12 cellular contexts compared by ENCODE assay signal in genomic region chr20:40966103-40966502, GRCh38.
A peak's percentile ranks its signal among the peaks of the same experiment; 100 is the strongest.
DNase-seq lines count a peak whose midpoint lies in the region; ATAC-seq, FAIRE-seq and TF ChIP-seq lines count a peak whose summit lies in the region.
"Had no signal": no experiment of that assay in that cellular context is flagged by ENCODE, and none has a peak within 500 bp of the region (broad histone marks: within the 10 kb centered on the region; RNA-seq: fewer than 3 reads in every experiment).

No MANE protein-coding gene starts in this region.

- H3K27me3 Mint-ChIP-seq in brain (peaks cover 5% of the 10 kb centered on the region), osteocyte (ENCODE audit: unreplicated experiment) (peaks cover 8% of the 10 kb centered on the region)

- FAIRE-seq in HTR-8/SVneo (lab: Jason Lieb, UNC) = no peak
- FAIRE-seq: A549, GM18507 had no signal

- TF ChIP-seq CTCF in brain (conservative IDR thresholded peaks at IDR 0.05) (peak; percentile 14 to 39), osteocyte (IDR thresholded peaks at IDR 0.05) (peak; percentile 18)

- H3K36me3 Mint-ChIP-seq in brain (no peaks in the 10 kb centered on the region), osteocyte (ENCODE audit: unreplicated experiment) (no peaks in the 10 kb centered on the region)

- H3K4me1 Mint-ChIP-seq in brain (peaks cover 10% of the 10 kb centered on the region), osteocyte (ENCODE audit: unreplicated experiment) (peaks cover 7% of the 10 kb centered on the region)

- peak; percentile 10 for DNase-seq in NCI-H1436 (lab: John Stamatoyannopoulos, UW)
- no peak for DNase-seq in NCI-H1436 treated with DMSO at 0.1 percent for 48 hours (lab: John Stamatoyannopoulos, UW)
- DNase-seq in osteocyte (ENCODE audit: extremely low spot score, unreplicated experiment) = peak; percentile 64
- no peak for DNase-seq in HTR-8/SVneo (ENCODE audit: insufficient read length, low spot score)
- DNase-seq in stimulated activated CD4-positive, alpha-beta T cell treated with anti-CD3 and anti-CD28 coated beads, Interleukin-15, amount 100 ng/mL, for 24 hours = no peak
- no peak for DNase-seq in amniotic stem cell (lab: John Stamatoyannopoulos, UW)
- DNase-seq: activated effector memory CD4-positive, alpha-beta T cell treated with Interleukin-2 at 50 U/mL for 16 hours; midbrain had no signal

- peak; percentile 52 for ATAC-seq in HG03175 (IDR thresholded peaks at IDR 0.05; ENCODE audit: unreplicated experiment)

- H3K27ac Mint-ChIP-seq in brain = no peak overlapping the region
- no peak overlapping the region for H3K27ac Mint-ChIP-seq in osteocyte (ENCODE audit: unreplicated experiment)

- H3K4me3 Mint-ChIP-seq in brain (no peak overlapping the region), osteocyte (ENCODE audit: unreplicated experiment) (no peak overlapping the region)

- H3K9me3 Mint-ChIP-seq in brain = peaks cover 0 to 4% (median 0%) of the 10 kb centered on the region in 5 experiments
- no peaks in the 10 kb centered on the region for H3K9me3 Mint-ChIP-seq in osteocyte (ENCODE audit: unreplicated experiment)

Comparison
In these comparisons a context has a peak if more than half of its experiments do, and no peak if none do; other contexts are left out.
1. DNase-seq: peak in NCI-H1436 (single experiment) and osteocyte (single experiment); none in NCI-H1436 treated with DMSO at 0.1 percent for 48 hours (single experiment), HTR-8/SVneo (single experiment), stimulated activated CD4-positive, alpha-beta T cell treated with anti-CD3 and anti-CD28 coated beads, Interleukin-15, amount 100 ng/mL, for 24 hours (single experiment) and amniotic stem cell (single experiment).